Comparison of ENCODE assay signal across 20 cellular contexts in the genomic region with DNA sequence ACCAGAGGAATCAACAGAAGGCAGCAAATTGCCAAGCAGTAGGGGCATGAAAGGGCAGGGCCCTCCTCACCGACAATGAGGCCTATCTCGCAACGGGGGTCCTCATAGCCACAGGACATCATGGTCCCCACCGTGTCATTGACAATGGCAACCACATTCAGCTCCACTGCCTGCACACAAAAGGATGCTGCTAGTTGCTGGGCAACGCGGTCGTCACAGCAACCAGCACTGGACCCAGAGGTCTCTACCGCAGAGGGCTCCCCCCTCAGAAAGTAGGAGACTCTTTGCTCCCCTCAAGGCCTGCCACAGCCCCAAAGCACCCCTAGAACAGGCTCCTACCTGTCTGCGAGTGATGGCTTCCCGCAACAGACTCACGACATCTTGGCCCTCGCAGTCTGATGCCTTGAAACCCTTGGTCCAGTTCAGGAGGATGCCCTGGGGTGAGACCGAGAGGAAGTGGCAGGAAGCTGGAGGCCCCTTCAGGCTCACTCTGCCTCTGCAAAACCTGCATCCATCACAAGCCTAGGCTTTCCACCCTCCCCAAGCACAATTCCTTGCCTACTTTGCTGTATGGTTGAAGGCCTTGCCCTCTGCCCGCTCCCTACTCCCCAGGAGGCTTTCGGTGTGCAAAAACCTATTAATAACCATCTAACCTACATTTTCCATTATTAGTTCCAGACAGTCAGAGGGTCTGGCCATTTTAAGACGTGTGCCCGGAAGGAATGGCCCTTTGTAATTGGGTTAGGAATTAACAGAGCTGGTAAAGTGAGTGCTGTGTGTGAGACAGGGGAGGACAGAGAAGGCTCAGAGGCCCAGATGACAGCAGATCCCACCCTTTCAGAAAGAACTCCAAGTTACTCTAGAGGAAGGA. TPM values are rescaled to one million over a fixed set of nuclear protein-coding genes. Genes with fewer than 3 reads are reported as not detected.
DNase-seq lines count a peak whose midpoint lies in the region; ATAC-seq and TF ChIP-seq lines count a peak whose summit lies in the region.
"Had no signal": no experiment of that assay in that cellular context is flagged by ENCODE, and none has a peak within 500 bp of the region (broad histone marks: within the 10 kb centered on the region; RNA-seq: fewer than 3 reads in every experiment).

No MANE protein-coding gene starts in this region.

- H3K27me3 Mint-ChIP-seq in endothelial cell (ENCODE audit: unreplicated experiment): peaks cover 15% of the 10 kb centered on the region

- H3K4ac ChIP-seq in mesendoderm (ENCODE audit: low read depth, low read length): no peak overlapping the region

- H3K56ac ChIP-seq in mesendoderm (ENCODE audit: low read length): no peak overlapping the region

- no peak overlapping the region for H2BK120ac ChIP-seq in mesendoderm (ENCODE audit: low read depth, low read length)

- no peak for ATAC-seq in Right ventricle myocardium superior (ENCODE audit: poor library complexity)
- ATAC-seq: HCT116 had no signal

- H3K79me1 ChIP-seq in mesendoderm (ENCODE audit: low read length): no peaks in the 10 kb centered on the region

- no peaks in the 10 kb centered on the region for H3K4me1 ChIP-seq in right atrium auricular region
- peaks cover 21 to 26% of the 10 kb centered on the region in 2 experiments for H3K4me1 ChIP-seq in neutrophil (ENCODE audit: control insufficient read depth in 1 of 2, insufficient read depth in 1 of 2, low read depth in 1 of 2, low read length in 1 of 2)
- H3K4me1 ChIP-seq in mesendoderm (ENCODE audit: control insufficient read depth, low read depth, low read length): no peaks in the 10 kb centered on the region
- H3K4me1 ChIP-seq: SJCRH30 had no signal

- no peaks in the 10 kb centered on the region for H3K36me3 ChIP-seq in right atrium auricular region
- H3K36me3 ChIP-seq in neutrophil: peaks cover 100% of the 10 kb centered on the region
- no peaks in the 10 kb centered on the region for H3K36me3 ChIP-seq in mesendoderm (ENCODE audit: control insufficient read depth, insufficient read depth, low read length)
- H3K36me3 ChIP-seq: SJCRH30 had no signal

- H3K9me3 ChIP-seq in right atrium auricular region (no peaks in the 10 kb centered on the region), neutrophil (no peaks in the 10 kb centered on the region)
- H3K9me3 ChIP-seq: SJCRH30 had no signal

- H4K8ac ChIP-seq in mesendoderm (ENCODE audit: low read depth, low read length): no peak overlapping the region

- H3K4me1 Mint-ChIP-seq in endothelial cell (ENCODE audit: unreplicated experiment): peaks cover 15% of the 10 kb centered on the region

- intact Hi-C loops in Right ventricle myocardium superior (cut with DNase I): no loop called here

- no peak overlapping the region for H3K27ac Mint-ChIP-seq in endothelial cell (ENCODE audit: unreplicated experiment)

- no peak overlapping the region for H2BK15ac ChIP-seq in mesendoderm (replicated peaks; ENCODE audit: low read depth)

- no peak overlapping the region for H3K23ac ChIP-seq in mesendoderm (ENCODE audit: low read length)

- in situ Hi-C loops in GM13976 (cut with MboI; ENCODE audit: low sequenced_read_pairs, unreplicated experiment): no loop called here

- no peak overlapping the region for H3K9ac ChIP-seq in mesendoderm (ENCODE audit: low read length)
- H3K9ac ChIP-seq: GM23248 had no signal

- H3K27me3 ChIP-seq in right atrium auricular region (no peaks in the 10 kb centered on the region), neutrophil (no peaks in the 10 kb centered on the region), mesendoderm (ENCODE audit: insufficient read depth, low read length, poor library complexity) (no peaks in the 10 kb centered on the region)

- H3K27ac ChIP-seq in right atrium auricular region: no peak overlapping the region
- H3K27ac ChIP-seq in neutrophil: peak overlapping the region; percentile 88
- no peak overlapping the region for H3K27ac ChIP-seq in mesendoderm (ENCODE audit: low read depth, low read length)
- H3K27ac ChIP-seq: GM23248, SJCRH30 had no signal

- no peak for TF ChIP-seq CTCF in right atrium auricular region (IDR thresholded peaks at IDR 0.05)
- no peak for TF ChIP-seq CTCF in endothelial cell (IDR thresholded peaks at IDR 0.05; ENCODE audit: unreplicated experiment)
- no peak for TF ChIP-seq CTCF in neutrophil (IDR thresholded peaks at IDR 0.05)
- no peak for TF ChIP-seq CTCF in GM13976 (IDR thresholded peaks at IDR 0.05; ENCODE audit: borderline replicate concordance, control extremely low read depth, extremely low read depth, insufficient read depth, missing control alignments)

- no peak overlapping the region for H4K5ac ChIP-seq in mesendoderm (ENCODE audit: low read length)

- H3K4me3 ChIP-seq in right atrium auricular region (no peak overlapping the region), neutrophil (ENCODE audit: low read depth in 1 of 2, low read length in 1 of 2) (no peak overlapping the region), mesendoderm (ENCODE audit: low read length) (no peak overlapping the region)
- H3K4me3 ChIP-seq: GM23248, SJCRH30 had no signal

- H2AK5ac ChIP-seq in mesendoderm (ENCODE audit: low read length): no peak overlapping the region

- peak; percentile 27 for DNase-seq in Right ventricle myocardium superior
- no peak for DNase-seq in right atrium auricular region (ENCODE audit: low spot score)
- no peak for DNase-seq in endothelial cell (ENCODE audit: low spot score)
- DNase-seq in GM13976 (ENCODE audit: low spot score): no peak
- DNase-seq in T-helper 2 cell: no peak
- DNase-seq in NCI-H524 (lab: John Stamatoyannopoulos, UW): no peak
- no peak for DNase-seq in mesendoderm
- DNase-seq: C1 segment of cervical spinal cord, DMS79 treated with DMSO at 0.1 percent for 48 hours, GM23248, KBM-7, MV-4-11, NCI-H1417 treated with DMSO at 0.1 percent for 48 hours, NCI-H1930, NCI-H524 treated with DMSO at 0.1 percent for 48 hours, OCI-M1, RPMI8226, SJCRH30 had no signal

- no peaks in the 10 kb centered on the region for H3K79me2 ChIP-seq in mesendoderm (ENCODE audit: control insufficient read depth, insufficient read depth, low read length)

- H3K18ac ChIP-seq in mesendoderm (ENCODE audit: low read length): no peak overlapping the region

- H3K9me3 Mint-ChIP-seq in endothelial cell (ENCODE audit: unreplicated experiment): no peaks in the 10 kb centered on the region

- peaks cover 8% of the 10 kb centered on the region for H3K36me3 Mint-ChIP-seq in endothelial cell (ENCODE audit: low read depth, unreplicated experiment)

- H2BK5ac ChIP-seq in mesendoderm (ENCODE audit: low read length): no peak overlapping the region

- H3K4me3 Mint-ChIP-seq in endothelial cell (ENCODE audit: unreplicated experiment): peak overlapping the region; percentile 3

- WGBS in mesendoderm (ENCODE audit: extremely low coverage, insufficient coverage, low lambda C conversion rate): no CpG with 5 or more reads among the region's 17 CpGs

- no peak overlapping the region for H3K4me2 ChIP-seq in mesendoderm (ENCODE audit: low read length)

RNA-seq across cellular contexts. Expression of gene HK3, which starts 15.2 kb away (rescaled TPM):
- total RNA-seq in Right ventricle myocardium superior: 7.2 TPM
- total RNA-seq in right atrium auricular region: 1 to 10 TPM in 1 of 2 donors, under 1 TPM in 1; 0.85 to 4.4 TPM
- 0.51 TPM for total RNA-seq in endothelial cell (ENCODE audit: unreplicated experiment)
- polyA plus RNA-seq in mesendoderm (2013, experiment 1 of 2): not detected
- not detected for polyA plus RNA-seq in mesendoderm (2013, experiment 2 of 2)
- total RNA-seq: GM23248, SJCRH30 had no signal
- polyA plus RNA-seq: GM23248 had no signal
